8 cellular contexts compared by ENCODE assay signal in genomic region chr1:9942939-9943807, GRCh38. TPM values are rescaled to one million over a fixed set of nuclear protein-coding genes. Genes with fewer than 3 reads are reported as not detected.
DNase-seq lines count a peak whose midpoint lies in the region; ATAC-seq and FAIRE-seq lines count a peak whose summit lies in the region.

Gene LZIC, minus strand, starts transcription at chr1:9943391. Its CDS starts 6,772 bp downstream, at chr1:9936619.
Gene NMNAT1, plus strand, starts transcription at chr1:9943475. Its CDS starts 28,599 bp downstream, at chr1:9972074.

- H3K36me3 Mint-ChIP-seq in naive B cell, result no peaks in the 10 kb centered on the region

- peaks cover 15 to 70% (median 27%) of the 10 kb centered on the region in 3 donors for H3K4me1 Mint-ChIP-seq in naive B cell

- ATAC-seq in GM21737 (IDR thresholded peaks at IDR 0.05; ENCODE audit: unreplicated experiment) (peak; percentile 88), naive B cell (ENCODE audit: low read depth in 2 of 2) (peak; percentile 95 to 96)

- H3K27me3 Mint-ChIP-seq in naive B cell, result no peaks in the 10 kb centered on the region

- H3K27ac Mint-ChIP-seq in naive B cell, result peak within 1 kb of the TSS; percentile 95 to 99 (median 98)

- peak within 1 kb of the TSS; percentile 93 to 99 (median 98) for H3K4me3 Mint-ChIP-seq in naive B cell

- peak; percentile 80 for DNase-seq in DMS79 (lab: John Stamatoyannopoulos, UW)
- peak; percentile 78 for DNase-seq in KG1 (lab: John Stamatoyannopoulos, UW)
- DNase-seq in RCC 7860 (ENCODE audit: low spot score), result peak; percentile 88
- peak; percentile 80 for DNase-seq in activated T-helper 1 cell treated with Interleukin-2 at 50 U/mL for 16 hours (ENCODE audit: low read depth)
- peak; percentile 95 for DNase-seq in fibroblast of gingiva (ENCODE audit: low read depth)
- DNase-seq in naive B cell, result peak; percentile 93
- DNase-seq in stimulated activated CD8-positive, alpha-beta memory T cell treated with anti-CD3 and anti-CD28 coated beads, Interleukin-7, amount 100 ng/mL, for 48 hours (ENCODE audit: extremely low read depth in 1 of 2, low read depth in 1 of 2), result peak; percentile 89 to 90

- FAIRE-seq in RCC 7860 (lab: Jason Lieb, UNC), result peak; percentile 12

- no peaks in the 10 kb centered on the region for H3K9me3 Mint-ChIP-seq in naive B cell

RNA-seq across cellular contexts. Expression of gene LZIC, which starts in this region (rescaled TPM):
- polyA plus RNA-seq in naive B cell (ENCODE audit: low read depth in 6 of 6), result 10 to 100 TPM; 26.3 to 36.0 (median 31.1) TPM

RNA-seq across cellular contexts. Expression of gene NMNAT1, which starts in this region (rescaled TPM):
- polyA plus RNA-seq in naive B cell (ENCODE audit: low read depth in 6 of 6), result 1 to 10 TPM; 4.2 to 8.8 (median 6.8) TPM

Comparison
In these comparisons a context has a peak if more than half of its experiments do, and no peak if none do; other contexts are left out.
1. Peak in every context shown above with its lines: DNase-seq and ATAC-seq.